12 cellular contexts compared by ENCODE assay signal in the genomic region with DNA sequence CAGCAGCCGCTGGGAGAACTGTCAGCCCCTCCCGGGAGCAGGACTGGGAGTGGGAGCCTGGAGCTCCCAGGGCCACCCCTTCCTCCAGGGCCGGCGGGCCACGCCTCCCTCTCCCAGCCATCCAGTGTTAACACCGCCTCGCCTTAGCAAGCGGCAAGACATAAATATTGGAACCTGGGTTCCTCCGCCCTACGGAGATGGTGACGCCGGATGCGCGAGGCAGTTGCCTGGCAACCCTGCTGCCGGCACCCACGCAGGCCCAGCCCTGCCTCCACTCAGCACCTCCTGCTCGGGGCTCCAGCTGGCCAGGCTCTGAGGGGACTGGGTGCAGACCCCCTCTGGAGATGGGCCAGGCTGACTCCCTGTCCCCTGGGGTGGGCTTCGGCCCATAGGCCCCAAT. TPM values are rescaled to one million over a fixed set of nuclear protein-coding genes. Genes with fewer than 3 reads are reported as not detected.
A peak's percentile ranks its signal among the peaks of the same experiment; 100 is the strongest.
DNase-seq lines count a peak whose midpoint lies in the region; ATAC-seq, FAIRE-seq and TF ChIP-seq lines count a peak whose summit lies in the region.
"Had no signal": no experiment of that assay in that cellular context is flagged by ENCODE, and none has a peak within 500 bp of the region (broad histone marks: within the 10 kb centered on the region; RNA-seq: fewer than 3 reads in every experiment).

No MANE protein-coding gene starts in this region.

- no peak overlapping the region for H3K27ac Mint-ChIP-seq in GM23338
- no peak overlapping the region for H3K27ac Mint-ChIP-seq in activated CD4-positive, alpha-beta T cell treated with anti-CD3 and anti-CD28 coated beads, Interleukin-2, amount 10 ng/mL, durations not matched to agents 24 days and 14 days
- H3K27ac Mint-ChIP-seq: stimulated activated naive CD8-positive, alpha-beta T cell treated with anti-CD3 and anti-CD28 coated beads, Interleukin-15, Interleukin-2, amounts not matched to agents 100 ng/mL and 50 ng/mL, for 24 hours had no signal

- no peaks in the 10 kb centered on the region for H3K27me3 ChIP-seq in GM23338 (ENCODE audit: insufficient read depth)
- H3K27me3 ChIP-seq in tibial artery, result peaks cover 0 to 59% of the 10 kb centered on the region in 2 donors

- no peak overlapping the region for H3K4me3 Mint-ChIP-seq in GM23338
- H3K4me3 Mint-ChIP-seq in activated CD4-positive, alpha-beta T cell treated with anti-CD3 and anti-CD28 coated beads, Interleukin-2, amount 10 ng/mL, durations not matched to agents 24 days and 14 days, result no peak overlapping the region
- H3K4me3 Mint-ChIP-seq: stimulated activated naive CD8-positive, alpha-beta T cell treated with anti-CD3 and anti-CD28 coated beads, Interleukin-15, Interleukin-2, amounts not matched to agents 100 ng/mL and 50 ng/mL, for 24 hours had no signal

- H3K9me3 ChIP-seq in tibial artery, result no peaks in the 10 kb centered on the region

- no peak overlapping the region for H2AFZ ChIP-seq in GM23338

- TF ChIP-seq CTCF in GM23338 (conservative IDR thresholded peaks at IDR 0.05; ENCODE audit: low read depth in 2 of 2) (no peak), tibial artery (IDR thresholded peaks at IDR 0.05) (no peak)

- H3F3A ChIP-seq in GM23338 (replicated peaks; ENCODE audit: low read depth), result no peaks in the 10 kb centered on the region

- no peaks in the 10 kb centered on the region for H3K36me3 ChIP-seq in GM23338 (ENCODE audit: insufficient read depth)
- no peaks in the 10 kb centered on the region for H3K36me3 ChIP-seq in tibial artery

- no peaks in the 10 kb centered on the region for H3K36me3 Mint-ChIP-seq in GM23338 (ENCODE audit: low read depth)
- no peaks in the 10 kb centered on the region for H3K36me3 Mint-ChIP-seq in activated CD4-positive, alpha-beta T cell treated with anti-CD3 and anti-CD28 coated beads, Interleukin-2, amount 10 ng/mL, durations not matched to agents 24 days and 14 days (ENCODE audit: low read depth)

- H3K4me1 ChIP-seq in GM23338 (ENCODE audit: insufficient read depth), result no peaks in the 10 kb centered on the region
- peaks cover 0 to 4% (median 0%) of the 10 kb centered on the region in 4 donors for H3K4me1 ChIP-seq in tibial artery

- H3K27ac ChIP-seq in GM23338 (ENCODE audit: low read depth) (no peak overlapping the region), tibial artery (no peak overlapping the region)

- peak; percentile 17; the same call in 2 of the 3 replicates for ATAC-seq in GM23338

- peak; percentile 44 for DNase-seq in AG08395 (ENCODE audit: low spot score)
- no peak for DNase-seq in GM23338 (ENCODE audit: low spot score)
- peak; percentile 72 for DNase-seq in activated CD4-positive, alpha-beta T cell treated with anti-CD3 and anti-CD28 coated beads, Interleukin-2, amount 10 ng/mL, durations not matched to agents 24 days and 14 days
- peak; percentile 4 for DNase-seq in kidney tubule cell (ENCODE audit: low spot score)
- no peak for DNase-seq in urothelium cell line (ENCODE audit: low spot score)
- DNase-seq in NCI-H446 treated with DMSO at 0.1 percent for 48 hours (lab: John Stamatoyannopoulos, UW), result no peak
- no peak for DNase-seq in tibial artery
- no peak for DNase-seq in cerebellar nuclear complex (lab: John Stamatoyannopoulos, UW)
- DNase-seq: MM.1S had no signal

- no peak for FAIRE-seq in urothelium cell line (lab: Jason Lieb, UNC)
- FAIRE-seq: endometrium, H1 had no signal

- H3K4me3 ChIP-seq in GM23338 (no peak overlapping the region), tibial artery (no peak overlapping the region)

- intact Hi-C loops in activated CD4-positive, alpha-beta T cell treated with anti-CD3 and anti-CD28 coated beads, Interleukin-2, amount 10 ng/mL, durations not matched to agents 24 days and 14 days (cut with micrococcal nuclease), result no loop called here
- intact Hi-C loops in tibial artery (cut with DNase I; ENCODE audit: low total_unique reads), result no loop called here

- no peaks in the 10 kb centered on the region for H3K4me1 Mint-ChIP-seq in GM23338
- no peaks in the 10 kb centered on the region for H3K4me1 Mint-ChIP-seq in activated CD4-positive, alpha-beta T cell treated with anti-CD3 and anti-CD28 coated beads, Interleukin-2, amount 10 ng/mL, durations not matched to agents 24 days and 14 days

- no peaks in the 10 kb centered on the region for H3K79me2 ChIP-seq in GM23338 (replicated peaks; ENCODE audit: insufficient read depth)

- H3K9me3 Mint-ChIP-seq in GM23338, result no peaks in the 10 kb centered on the region
- H3K9me3 Mint-ChIP-seq in activated CD4-positive, alpha-beta T cell treated with anti-CD3 and anti-CD28 coated beads, Interleukin-2, amount 10 ng/mL, durations not matched to agents 24 days and 14 days, result no peaks in the 10 kb centered on the region
- H3K9me3 Mint-ChIP-seq: stimulated activated naive CD8-positive, alpha-beta T cell treated with anti-CD3 and anti-CD28 coated beads, Interleukin-15, Interleukin-2, amounts not matched to agents 100 ng/mL and 50 ng/mL, for 24 hours had no signal

- H3K4me2 ChIP-seq in GM23338, result no peak overlapping the region

- H3K27me3 Mint-ChIP-seq in GM23338 (ENCODE audit: insufficient read depth, low read depth, poor library complexity), result peaks cover 1% of the 10 kb centered on the region
- no peaks in the 10 kb centered on the region for H3K27me3 Mint-ChIP-seq in activated CD4-positive, alpha-beta T cell treated with anti-CD3 and anti-CD28 coated beads, Interleukin-2, amount 10 ng/mL, durations not matched to agents 24 days and 14 days
- H3K27me3 Mint-ChIP-seq: stimulated activated naive CD8-positive, alpha-beta T cell treated with anti-CD3 and anti-CD28 coated beads, Interleukin-15, Interleukin-2, amounts not matched to agents 100 ng/mL and 50 ng/mL, for 24 hours had no signal

- H4K20me1 ChIP-seq in GM23338 (replicated peaks; ENCODE audit: insufficient read depth), result no peaks in the 10 kb centered on the region

- no peaks in the 10 kb centered on the region for H3K9me2 ChIP-seq in GM23338 (ENCODE audit: insufficient read depth)

TF ChIP-seq in GM23338, 12 proteins besides CTCF, POLR2A, EP300 and RAD21 (continues in another document):
- TF ChIP-seq ZNF331 (CRISPR knock-in tag; IDR thresholded peaks at IDR 0.05; ENCODE audit: low read depth), result no peak
- no peak for TF ChIP-seq ZNF114 (CRISPR knock-in tag; IDR thresholded peaks at IDR 0.05)
- TF ChIP-seq JUNB (IDR thresholded peaks at IDR 0.05; ENCODE audit: unreplicated experiment), result no peak
- no peak for TF ChIP-seq STAT1 (IDR thresholded peaks at IDR 0.05; ENCODE audit: unreplicated experiment)
- TF ChIP-seq ETS1 (IDR thresholded peaks at IDR 0.05), result no peak
- no peak for TF ChIP-seq EZH2 (IDR thresholded peaks at IDR 0.05; ENCODE audit: low read depth, unreplicated experiment)
- no peak for TF ChIP-seq CREB1 (CRISPR knock-in tag; IDR thresholded peaks at IDR 0.05; ENCODE audit: low read depth)
- no peak for TF ChIP-seq POLR2AphosphoS5 (IDR thresholded peaks at IDR 0.05; ENCODE audit: low read depth)
- TF ChIP-seq NANOG (IDR thresholded peaks at IDR 0.05; ENCODE audit: borderline replicate concordance), result no peak

RNA-seq across cellular contexts. Expression of gene CACNA1H, which starts 27.4 kb away (rescaled TPM):
- 34.5 and 43.3 TPM in 2 replicates for total RNA-seq in GM23338 (2014; rRNA removed; shearing (Covaris generic))
- polyA plus RNA-seq in GM23338 (2016; fragmentation: Nextera tagmentation; extraction: Ambion mirVana), result 3.5 and 3.8 TPM in 2 replicates
- 0.05 and 0.07 TPM in 2 replicates for total RNA-seq in activated CD4-positive, alpha-beta T cell treated with anti-CD3 and anti-CD28 coated beads, Interleukin-2, amount 10 ng/mL, durations not matched to agents 24 days and 14 days

RNA-seq across cellular contexts. Expression of gene C1QTNF8, which starts 29.4 kb away (rescaled TPM):
- total RNA-seq in GM23338 (2014; rRNA removed; shearing (Covaris generic)), result not detected in 2 replicates
- polyA plus RNA-seq in GM23338 (2016; fragmentation: Nextera tagmentation; extraction: Ambion mirVana), result not detected in 2 replicates
- not detected in 2 replicates for total RNA-seq in activated CD4-positive, alpha-beta T cell treated with anti-CD3 and anti-CD28 coated beads, Interleukin-2, amount 10 ng/mL, durations not matched to agents 24 days and 14 days
- total RNA-seq: H1 had no signal
- polyA plus RNA-seq: H1 had no signal

RNA-seq across cellular contexts. Expression of gene SSTR5, which starts 52.9 kb away (rescaled TPM):
- 1.0 TPM in 1 of 2 replicates, not detected in the other for total RNA-seq in GM23338 (2014; rRNA removed; shearing (Covaris generic))
- polyA plus RNA-seq in GM23338 (2016; fragmentation: Nextera tagmentation; extraction: Ambion mirVana), result 0.60 TPM in 1 of 2 replicates, not detected in the other
- total RNA-seq in activated CD4-positive, alpha-beta T cell treated with anti-CD3 and anti-CD28 coated beads, Interleukin-2, amount 10 ng/mL, durations not matched to agents 24 days and 14 days, result not detected in 2 replicates

Comparison
In these comparisons a context has a peak if more than half of its experiments do, and no peak if none do; other contexts are left out.
1. DNase-seq: peak in AG08395 (single experiment), activated CD4-positive, alpha-beta T cell treated with anti-CD3 and anti-CD28 coated beads, Interleukin-2, amount 10 ng/mL, durations not matched to agents 24 days and 14 days (single experiment) and kidney tubule cell (single experiment); none in GM23338 (single experiment), urothelium cell line (single experiment), NCI-H446 treated with DMSO at 0.1 percent for 48 hours (single experiment), tibial artery (0 of 2) and cerebellar nuclear complex (0 of 2).
2. RNA of gene CACNA1H, which starts 27.4 kb away (total RNA-seq): 34.5 to 43.3 TPM in GM23338; 0.05 to 0.07 TPM in activated CD4-positive, alpha-beta T cell treated with anti-CD3 and anti-CD28 coated beads, Interleukin-2, amount 10 ng/mL, durations not matched to agents 24 days and 14 days; every median in the first group is over 10 times any median in the second.